Comparison of ENCODE assay signal across 2 cellular contexts in the genomic region with DNA sequence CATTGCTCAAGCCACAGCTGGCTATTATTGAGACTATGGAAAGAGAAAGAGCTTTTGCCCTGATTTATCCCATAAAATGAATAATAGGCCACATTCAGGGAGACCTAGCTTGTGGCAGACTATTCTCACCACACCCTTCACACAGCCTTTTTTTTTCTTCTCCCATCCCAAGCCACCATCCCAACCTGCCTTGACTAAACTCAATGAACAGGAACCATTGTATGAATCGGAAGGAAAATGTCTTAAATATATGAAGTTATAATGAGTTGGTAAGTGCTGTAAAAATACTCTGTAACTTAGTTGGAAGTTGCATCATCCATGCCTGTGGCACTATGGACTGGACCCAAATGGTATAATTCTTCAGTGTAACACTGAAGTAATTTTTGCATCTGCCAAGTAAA.
A peak's percentile ranks its signal among the peaks of the same experiment; 100 is the strongest.
TF ChIP-seq lines count a peak whose summit lies in the region.

No MANE protein-coding gene starts in this region.

TF ChIP-seq in IMR-90, 13 proteins besides CTCF, POLR2A, EP300 and RAD21:
- no peak for TF ChIP-seq FOS (IDR thresholded peaks at IDR 0.05; ENCODE audit: low read depth, low read length)
- TF ChIP-seq RFX5 (IDR thresholded peaks at IDR 0.05; ENCODE audit: low read depth, low read length): no peak
- TF ChIP-seq CEBPB (IDR thresholded peaks at IDR 0.05; ENCODE audit: low read depth, low read length): peak; percentile 77
- TF ChIP-seq RCOR1 (IDR thresholded peaks at IDR 0.05; ENCODE audit: insufficient replicate concordance, low read length): no peak
- no peak for TF ChIP-seq MAFK (IDR thresholded peaks at IDR 0.05; ENCODE audit: low read depth, low read length)

TF ChIP-seq in H1, 55 proteins besides CTCF, POLR2A, EP300 and RAD21:
- no peak for TF ChIP-seq KDM5A (IDR thresholded peaks at IDR 0.05; ENCODE audit: low read length)
- TF ChIP-seq CEBPB (IDR thresholded peaks at IDR 0.05; ENCODE audit: low read depth, low read length): 0 out of 2 replicates have a peak, but pooled peaks have one; percentile 47
